Comparison of ENCODE assay signal across 14 cellular contexts in genomic region chr5:114953559-114953958, GRCh38.
DNase-seq lines count a peak whose midpoint lies in the region; ATAC-seq and TF ChIP-seq lines count a peak whose summit lies in the region.
"Had no signal": no experiment of that assay in that cellular context is flagged by ENCODE, and none has a peak within 500 bp of the region (broad histone marks: within the 10 kb centered on the region; RNA-seq: fewer than 3 reads in every experiment).

No MANE protein-coding gene starts in this region.

- H3K4me1 ChIP-seq in OCI-LY7 (ENCODE audit: insufficient read depth, low read length, poor library complexity, severe bottlenecking): no peaks in the 10 kb centered on the region
- H3K4me1 ChIP-seq in adrenal gland (replicated peaks in 1 of 2): peaks cover under 1 to 2% of the 10 kb centered on the region in 2 donors
- H3K4me1 ChIP-seq in body of pancreas: no peaks in the 10 kb centered on the region
- H3K4me1 ChIP-seq: breast epithelium, parathyroid adenoma had no signal

- intact Hi-C loops in OCI-LY7 (cut with micrococcal nuclease; ENCODE audit: unreplicated experiment): no loop called here
- intact Hi-C loops in sciatic nerve (cut with DNase I): no loop called here
- intact Hi-C loops in adrenal gland (cut with DNase I): no loop called here
- intact Hi-C loops in body of pancreas (cut with DNase I): no loop called here

- no peaks in the 10 kb centered on the region for H3K27me3 ChIP-seq in adrenal gland
- no peaks in the 10 kb centered on the region for H3K27me3 ChIP-seq in body of pancreas
- H3K27me3 ChIP-seq: breast epithelium had no signal

- BruUV-seq in OCI-LY7 (replicated peaks; lab: Mats Ljungman, UMichigan): no TSS peak

- no peaks in the 10 kb centered on the region; the same call in 1 of the 2 replicates for H3K9me2 ChIP-seq in OCI-LY7 (ENCODE audit: insufficient read depth, low read length)

- no peak overlapping the region for H3K4me2 ChIP-seq in OCI-LY7 (ENCODE audit: low read length)
- H3K4me2 ChIP-seq: KMS-11 had no signal

- no peaks in the 10 kb centered on the region for H4K20me1 ChIP-seq in OCI-LY7 (ENCODE audit: insufficient read depth, low read length)

- CTCF ChIA-PET in OCI-LY7 (lab: Charles Lee; ENCODE audit: unreplicated experiment): no interaction called here

- peak; percentile 0 for DNase-seq in OCI-LY7 (ENCODE audit: low spot score)
- no peak for DNase-seq in sciatic nerve (ENCODE audit: low spot score)
- no peak for DNase-seq in adrenal gland
- DNase-seq in body of pancreas: no peak
- DNase-seq: activated CD4-positive, CD25-positive, alpha-beta regulatory T cell treated with anti-CD3 and anti-CD28 coated beads, Interleukin-2, amount 50 U/mL, for 72 hours; activated CD8-positive, alpha-beta memory T cell treated with anti-CD3 and anti-CD28 coated beads, Interleukin-2, amount 50 U/mL, for 48 hours; activated naive CD4-positive, alpha-beta T cell treated with anti-CD3 and anti-CD28 coated beads, Interleukin-2, amount 10 ng/mL, durations not matched to agents 7 days and 5 days; left cardiac atrium had no signal

- ATAC-seq in GM19452 (IDR thresholded peaks at IDR 0.05; ENCODE audit: unreplicated experiment): peak; percentile 39
- peak; percentile 61 for ATAC-seq in HG03342 (IDR thresholded peaks at IDR 0.05; ENCODE audit: unreplicated experiment)
- peak; percentile 41 for ATAC-seq in sciatic nerve
- no peak for ATAC-seq in body of pancreas
- no peak for ATAC-seq in GM18873 (IDR thresholded peaks at IDR 0.05; ENCODE audit: low FRiP score, unreplicated experiment)

- no peaks in the 10 kb centered on the region for H3K9me3 ChIP-seq in OCI-LY7 (ENCODE audit: low read length)
- H3K9me3 ChIP-seq in adrenal gland (replicated peaks in 1 of 3): no peaks in the 10 kb centered on the region
- H3K9me3 ChIP-seq in body of pancreas: no peaks in the 10 kb centered on the region
- H3K9me3 ChIP-seq: breast epithelium had no signal

- TF ChIP-seq CTCF in OCI-LY7 (conservative IDR thresholded peaks at IDR 0.05; ENCODE audit: low read length) (no peak), adrenal gland (IDR thresholded peaks at IDR 0.05) (no peak), body of pancreas (IDR thresholded peaks at IDR 0.05) (no peak)

- no peak overlapping the region for H2AFZ ChIP-seq in OCI-LY7 (ENCODE audit: low read length)
- H2AFZ ChIP-seq: parathyroid adenoma had no signal

- H3K79me2 ChIP-seq in OCI-LY7 (ENCODE audit: insufficient read depth, low read depth, low read length): no peaks in the 10 kb centered on the region
- H3K79me2 ChIP-seq: parathyroid adenoma had no signal

- H3K27ac ChIP-seq in OCI-LY7 (ENCODE audit: low read depth, low read length, poor library complexity, severe bottlenecking) (no peak overlapping the region), adrenal gland (no peak overlapping the region), body of pancreas (no peak overlapping the region)
- H3K27ac ChIP-seq: breast epithelium, KMS-11, parathyroid adenoma had no signal

- H3K4me3 ChIP-seq in OCI-LY7 (ENCODE audit: low read depth, low read length, poor library complexity, severe bottlenecking): no peak overlapping the region
- H3K4me3 ChIP-seq in adrenal gland: no peak overlapping the region
- no peak overlapping the region for H3K4me3 ChIP-seq in body of pancreas
- H3K4me3 ChIP-seq: breast epithelium had no signal

- no peak for TF ChIP-seq POLR2A in adrenal gland (IDR thresholded peaks at IDR 0.05)
- no peak for TF ChIP-seq POLR2A in body of pancreas (IDR thresholded peaks at IDR 0.05)

- H3K36me3 ChIP-seq in OCI-LY7 (ENCODE audit: insufficient read depth, low read length) (no peaks in the 10 kb centered on the region), adrenal gland (replicated peaks in 1 of 2) (no peaks in the 10 kb centered on the region), body of pancreas (replicated peaks in 1 of 2; ENCODE audit: insufficient read depth in 1 of 2, low read depth in 2 of 2) (no peaks in the 10 kb centered on the region)
- H3K36me3 ChIP-seq: breast epithelium had no signal

- 53 to 78% (median 69%) methylated on average over 2 of the region's 2 CpGs for WGBS in adrenal gland, 4 donors
- WGBS in body of pancreas, 2 donors: 43 to 75% methylated on average over 2 of the region's 2 CpGs

- POLR2A ChIA-PET in OCI-LY7 (lab: Charles Lee): interaction anchor here (0.6 kb wide), 1 partner anchor 291 kb away, joined by 3 read pairs; no protein-coding TSS in a partner anchor

Comparison
In these comparisons a context has a peak if more than half of its experiments do, and no peak if none do; other contexts are left out.
1. ATAC-seq: peak in GM19452 (single experiment), HG03342 (single experiment) and sciatic nerve (single experiment); none in body of pancreas (single experiment) and GM18873 (single experiment).